9 cellular contexts compared by ENCODE assay signal in the genomic region with DNA sequence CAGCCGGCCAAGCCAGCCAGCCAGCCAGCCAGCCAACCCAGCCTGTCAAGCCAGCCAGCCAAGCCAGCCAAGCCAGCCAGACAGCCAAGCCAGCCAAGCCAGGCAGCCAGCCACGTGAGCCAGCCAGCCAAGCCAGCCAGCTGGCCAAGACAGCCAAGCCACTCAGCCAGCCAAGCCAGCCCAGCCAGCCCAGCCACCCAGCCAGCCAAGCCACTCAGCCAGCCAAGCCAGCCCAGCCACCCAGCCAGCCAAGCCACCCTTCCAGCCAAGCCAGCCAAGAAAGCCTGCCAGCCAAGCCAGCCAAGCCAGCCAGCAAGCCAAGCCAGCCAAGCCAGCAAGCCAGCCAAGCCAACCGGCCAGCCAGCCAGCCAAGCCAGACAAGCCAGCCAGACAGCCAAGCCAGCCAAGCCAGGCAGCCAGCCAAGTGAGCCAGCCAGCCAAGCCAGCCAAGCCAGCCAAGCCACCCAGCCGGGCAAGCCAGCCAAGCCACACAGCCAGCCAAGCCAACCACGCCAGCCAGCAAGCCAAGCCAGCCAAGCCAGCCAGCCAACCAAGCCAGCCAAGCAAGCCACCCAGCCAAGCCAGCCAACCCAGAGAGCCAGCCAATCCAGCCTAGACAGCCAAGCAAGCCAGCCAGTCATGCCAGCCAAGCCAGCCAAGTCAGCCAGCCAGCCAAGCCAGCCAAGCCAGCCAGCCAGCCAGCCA.
A peak's percentile ranks its signal among the peaks of the same experiment; 100 is the strongest.
DNase-seq lines count a peak whose midpoint lies in the region; ATAC-seq and TF ChIP-seq lines count a peak whose summit lies in the region.
"Had no signal": no experiment of that assay in that cellular context is flagged by ENCODE, and none has a peak within 500 bp of the region (broad histone marks: within the 10 kb centered on the region; RNA-seq: fewer than 3 reads in every experiment).

No MANE protein-coding gene starts in this region.

- ATAC-seq in heart left ventricle (peak in 1 of 4 donors; percentile 30), sciatic nerve (no peak), HG02678 (IDR thresholded peaks at IDR 0.05; ENCODE audit: unreplicated experiment) (no peak)

- H3K27ac ChIP-seq in heart left ventricle, result no peak overlapping the region
- H3K27ac ChIP-seq: VCaP had no signal

- TF ChIP-seq CTCF in GM10266 (IDR thresholded peaks at IDR 0.05; ENCODE audit: control insufficient read depth, insufficient read depth, low read depth, missing control alignments) (no peak), heart left ventricle (IDR thresholded peaks at IDR 0.05) (no peak)

- no peaks in the 10 kb centered on the region for H3K36me3 ChIP-seq in heart left ventricle

- H3K4me3 ChIP-seq in heart left ventricle, result no peak overlapping the region

- H3K27me3 ChIP-seq in heart left ventricle, result peaks cover 0 to 10% (median 0%) of the 10 kb centered on the region in 9 donors

- peak; percentile 71 for DNase-seq in GM10266 (ENCODE audit: extremely low spot score)
- DNase-seq in activated CD4-positive, alpha-beta T cell treated with anti-CD3 and anti-CD28 coated beads, Interleukin-2, amount 50 U/mL, for 4 hours, result peak; percentile 43 to 51
- DNase-seq in heart left ventricle, result peak; percentile 75 to 98 (median 79)
- DNase-seq in sciatic nerve (ENCODE audit: low spot score), result peak; percentile 90
- DNase-seq in NCI-H1930 (lab: John Stamatoyannopoulos, UW), result no peak
- no peak for DNase-seq in H4 (ENCODE audit: low spot score)
- DNase-seq in NCI-H2081 (lab: John Stamatoyannopoulos, UW), result no peak

- intact Hi-C loops in heart left ventricle (cut with DNase I), result loop anchor here in 1 of 10 donors (10.0 kb wide), 1 partner anchor 87 kb away; no protein-coding TSS in a partner anchor
- intact Hi-C loops in sciatic nerve (cut with DNase I), result no loop called here

- no peak for TF ChIP-seq POLR2A in heart left ventricle (IDR thresholded peaks at IDR 0.05)

- peaks cover 0 to 27% (median 10%) of the 10 kb centered on the region in 12 donors for H3K9me3 ChIP-seq in heart left ventricle

- WGBS in heart left ventricle, 4 donors, result 43 to 73% (median 58%) methylated on average over 5 of the region's 5 CpGs

- no peaks in the 10 kb centered on the region for H3K4me1 ChIP-seq in heart left ventricle

Comparison
In these comparisons a context has a peak if more than half of its experiments do, and no peak if none do; other contexts are left out.
1. DNase-seq: peak in GM10266 (single experiment), activated CD4-positive, alpha-beta T cell treated with anti-CD3 and anti-CD28 coated beads, Interleukin-2, amount 50 U/mL, for 4 hours (2 of 2), heart left ventricle (5 of 5) and sciatic nerve (single experiment); none in NCI-H1930 (0 of 2), H4 (single experiment) and NCI-H2081 (0 of 2).